In the genomic region with DNA sequence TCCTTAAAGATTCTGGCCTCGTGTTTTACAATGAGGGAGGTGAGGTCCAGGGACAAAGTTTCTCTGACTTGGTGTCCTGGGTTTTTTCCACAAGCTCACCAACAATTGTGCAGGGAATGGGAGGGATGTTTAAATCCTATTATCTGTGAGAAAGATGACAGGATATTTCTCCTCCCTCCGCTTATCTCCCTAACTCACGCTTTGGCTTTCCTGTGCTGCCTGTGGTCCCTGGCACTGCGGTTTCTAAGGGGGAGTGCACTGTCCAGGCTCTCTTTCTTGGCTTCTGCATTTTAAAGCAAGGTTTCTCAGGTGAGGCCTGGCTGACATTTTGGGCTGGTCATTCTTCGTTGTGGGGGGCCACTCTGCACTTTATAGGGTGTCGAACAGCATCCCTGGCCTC, we compare ENCODE assay signal across 2 cellular contexts.
TF ChIP-seq lines count a peak whose summit lies in the region.

No MANE protein-coding gene starts in this region.

TF ChIP-seq in K562, 482 proteins besides CTCF, POLR2A, EP300 and RAD21:
- TF ChIP-seq CREM (IDR thresholded peaks at IDR 0.05; ENCODE audit: low read depth), result 0 out of 2 replicates have a peak, but pooled peaks have one; percentile 7
- TF ChIP-seq, protein P1, sequence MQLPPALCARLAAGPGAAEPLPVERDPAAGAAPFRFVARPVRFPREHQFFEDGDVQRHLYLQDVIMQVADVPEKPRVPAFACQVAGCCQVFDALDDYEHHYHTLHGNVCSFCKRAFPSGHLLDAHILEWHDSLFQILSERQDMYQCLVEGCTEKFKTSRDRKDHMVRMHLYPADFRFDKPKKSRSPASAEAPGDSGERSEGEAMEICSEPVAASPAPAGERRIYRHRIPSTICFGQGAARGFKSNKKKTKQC (CRISPR knock-in tag; IDR thresholded peaks at IDR 0.05), result no peak
- TF ChIP-seq ZNF274 (IDR thresholded peaks at IDR 0.05; ENCODE audit: borderline replicate concordance, low read depth, low read length), result no peak
- TF ChIP-seq TCF3 (CRISPR knock-in tag; IDR thresholded peaks at IDR 0.05), result peak; percentile 49; the same call in 1 of the 2 replicates
- TF ChIP-seq KAT2B (IDR thresholded peaks at IDR 0.05; ENCODE audit: low read depth, low read length), result no peak
- TF ChIP-seq, protein P2, sequence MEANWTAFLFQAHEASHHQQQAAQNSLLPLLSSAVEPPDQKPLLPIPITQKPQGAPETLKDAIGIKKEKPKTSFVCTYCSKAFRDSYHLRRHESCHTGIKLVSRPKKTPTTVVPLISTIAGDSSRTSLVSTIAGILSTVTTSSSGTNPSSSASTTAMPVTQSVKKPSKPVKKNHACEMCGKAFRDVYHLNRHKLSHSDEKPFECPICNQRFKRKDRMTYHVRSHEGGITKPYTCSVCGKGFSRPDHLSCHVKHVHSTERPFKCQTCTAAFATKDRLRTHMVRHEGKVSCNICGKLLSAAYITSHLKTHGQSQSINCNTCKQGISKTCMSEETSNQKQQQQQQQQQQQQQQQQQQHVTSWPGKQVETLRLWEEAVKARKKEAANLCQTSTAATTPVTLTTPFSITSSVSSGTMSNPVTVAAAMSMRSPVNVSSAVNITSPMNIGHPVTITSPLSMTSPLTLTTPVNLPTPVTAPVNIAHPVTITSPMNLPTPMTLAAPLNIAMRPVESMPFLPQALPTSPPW (CRISPR knock-in tag; IDR thresholded peaks at IDR 0.05), result peak; percentile 40; the same call in 1 of the 2 replicates
- 0 out of 2 replicates have a peak, but pooled peaks have one; percentile 29 for TF ChIP-seq CBFA2T3 (IDR thresholded peaks at IDR 0.05)
- TF ChIP-seq KAT7 (CRISPR knock-in tag; IDR thresholded peaks at IDR 0.05; ENCODE audit: borderline replicate concordance), result 0 out of 2 replicates have a peak, but pooled peaks have one; percentile 39
- no peak for TF ChIP-seq KDM4B (IDR thresholded peaks at IDR 0.05; ENCODE audit: borderline replicate concordance in 2 of 2, low read depth in 1 of 2)
- TF ChIP-seq CBFA2T2 (conservative IDR thresholded peaks at IDR 0.05), result 0 out of 2 replicates have a peak, but pooled peaks have one; percentile 4
TF ChIP-seq in K562: peak in this region for 6.

TF ChIP-seq in GM23338, 12 proteins besides CTCF, POLR2A, EP300 and RAD21:
- TF ChIP-seq JUNB (IDR thresholded peaks at IDR 0.05; ENCODE audit: unreplicated experiment), result no peak
- TF ChIP-seq NANOG (IDR thresholded peaks at IDR 0.05; ENCODE audit: borderline replicate concordance), result no peak
- TF ChIP-seq, protein P3, sequence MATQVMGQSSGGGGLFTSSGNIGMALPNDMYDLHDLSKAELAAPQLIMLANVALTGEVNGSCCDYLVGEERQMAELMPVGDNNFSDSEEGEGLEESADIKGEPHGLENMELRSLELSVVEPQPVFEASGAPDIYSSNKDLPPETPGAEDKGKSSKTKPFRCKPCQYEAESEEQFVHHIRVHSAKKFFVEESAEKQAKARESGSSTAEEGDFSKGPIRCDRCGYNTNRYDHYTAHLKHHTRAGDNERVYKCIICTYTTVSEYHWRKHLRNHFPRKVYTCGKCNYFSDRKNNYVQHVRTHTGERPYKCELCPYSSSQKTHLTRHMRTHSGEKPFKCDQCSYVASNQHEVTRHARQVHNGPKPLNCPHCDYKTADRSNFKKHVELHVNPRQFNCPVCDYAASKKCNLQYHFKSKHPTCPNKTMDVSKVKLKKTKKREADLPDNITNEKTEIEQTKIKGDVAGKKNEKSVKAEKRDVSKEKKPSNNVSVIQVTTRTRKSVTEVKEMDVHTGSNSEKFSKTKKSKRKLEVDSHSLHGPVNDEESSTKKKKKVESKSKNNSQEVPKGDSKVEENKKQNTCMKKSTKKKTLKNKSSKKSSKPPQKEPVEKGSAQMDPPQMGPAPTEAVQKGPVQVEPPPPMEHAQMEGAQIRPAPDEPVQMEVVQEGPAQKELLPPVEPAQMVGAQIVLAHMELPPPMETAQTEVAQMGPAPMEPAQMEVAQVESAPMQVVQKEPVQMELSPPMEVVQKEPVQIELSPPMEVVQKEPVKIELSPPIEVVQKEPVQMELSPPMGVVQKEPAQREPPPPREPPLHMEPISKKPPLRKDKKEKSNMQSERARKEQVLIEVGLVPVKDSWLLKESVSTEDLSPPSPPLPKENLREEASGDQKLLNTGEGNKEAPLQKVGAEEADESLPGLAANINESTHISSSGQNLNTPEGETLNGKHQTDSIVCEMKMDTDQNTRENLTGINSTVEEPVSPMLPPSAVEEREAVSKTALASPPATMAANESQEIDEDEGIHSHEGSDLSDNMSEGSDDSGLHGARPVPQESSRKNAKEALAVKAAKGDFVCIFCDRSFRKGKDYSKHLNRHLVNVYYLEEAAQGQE (IDR thresholded peaks at IDR 0.05; ENCODE audit: unreplicated experiment), result no peak
- TF ChIP-seq POLR2AphosphoS5 (IDR thresholded peaks at IDR 0.05; ENCODE audit: low read depth), result no peak
- TF ChIP-seq, protein P4, sequence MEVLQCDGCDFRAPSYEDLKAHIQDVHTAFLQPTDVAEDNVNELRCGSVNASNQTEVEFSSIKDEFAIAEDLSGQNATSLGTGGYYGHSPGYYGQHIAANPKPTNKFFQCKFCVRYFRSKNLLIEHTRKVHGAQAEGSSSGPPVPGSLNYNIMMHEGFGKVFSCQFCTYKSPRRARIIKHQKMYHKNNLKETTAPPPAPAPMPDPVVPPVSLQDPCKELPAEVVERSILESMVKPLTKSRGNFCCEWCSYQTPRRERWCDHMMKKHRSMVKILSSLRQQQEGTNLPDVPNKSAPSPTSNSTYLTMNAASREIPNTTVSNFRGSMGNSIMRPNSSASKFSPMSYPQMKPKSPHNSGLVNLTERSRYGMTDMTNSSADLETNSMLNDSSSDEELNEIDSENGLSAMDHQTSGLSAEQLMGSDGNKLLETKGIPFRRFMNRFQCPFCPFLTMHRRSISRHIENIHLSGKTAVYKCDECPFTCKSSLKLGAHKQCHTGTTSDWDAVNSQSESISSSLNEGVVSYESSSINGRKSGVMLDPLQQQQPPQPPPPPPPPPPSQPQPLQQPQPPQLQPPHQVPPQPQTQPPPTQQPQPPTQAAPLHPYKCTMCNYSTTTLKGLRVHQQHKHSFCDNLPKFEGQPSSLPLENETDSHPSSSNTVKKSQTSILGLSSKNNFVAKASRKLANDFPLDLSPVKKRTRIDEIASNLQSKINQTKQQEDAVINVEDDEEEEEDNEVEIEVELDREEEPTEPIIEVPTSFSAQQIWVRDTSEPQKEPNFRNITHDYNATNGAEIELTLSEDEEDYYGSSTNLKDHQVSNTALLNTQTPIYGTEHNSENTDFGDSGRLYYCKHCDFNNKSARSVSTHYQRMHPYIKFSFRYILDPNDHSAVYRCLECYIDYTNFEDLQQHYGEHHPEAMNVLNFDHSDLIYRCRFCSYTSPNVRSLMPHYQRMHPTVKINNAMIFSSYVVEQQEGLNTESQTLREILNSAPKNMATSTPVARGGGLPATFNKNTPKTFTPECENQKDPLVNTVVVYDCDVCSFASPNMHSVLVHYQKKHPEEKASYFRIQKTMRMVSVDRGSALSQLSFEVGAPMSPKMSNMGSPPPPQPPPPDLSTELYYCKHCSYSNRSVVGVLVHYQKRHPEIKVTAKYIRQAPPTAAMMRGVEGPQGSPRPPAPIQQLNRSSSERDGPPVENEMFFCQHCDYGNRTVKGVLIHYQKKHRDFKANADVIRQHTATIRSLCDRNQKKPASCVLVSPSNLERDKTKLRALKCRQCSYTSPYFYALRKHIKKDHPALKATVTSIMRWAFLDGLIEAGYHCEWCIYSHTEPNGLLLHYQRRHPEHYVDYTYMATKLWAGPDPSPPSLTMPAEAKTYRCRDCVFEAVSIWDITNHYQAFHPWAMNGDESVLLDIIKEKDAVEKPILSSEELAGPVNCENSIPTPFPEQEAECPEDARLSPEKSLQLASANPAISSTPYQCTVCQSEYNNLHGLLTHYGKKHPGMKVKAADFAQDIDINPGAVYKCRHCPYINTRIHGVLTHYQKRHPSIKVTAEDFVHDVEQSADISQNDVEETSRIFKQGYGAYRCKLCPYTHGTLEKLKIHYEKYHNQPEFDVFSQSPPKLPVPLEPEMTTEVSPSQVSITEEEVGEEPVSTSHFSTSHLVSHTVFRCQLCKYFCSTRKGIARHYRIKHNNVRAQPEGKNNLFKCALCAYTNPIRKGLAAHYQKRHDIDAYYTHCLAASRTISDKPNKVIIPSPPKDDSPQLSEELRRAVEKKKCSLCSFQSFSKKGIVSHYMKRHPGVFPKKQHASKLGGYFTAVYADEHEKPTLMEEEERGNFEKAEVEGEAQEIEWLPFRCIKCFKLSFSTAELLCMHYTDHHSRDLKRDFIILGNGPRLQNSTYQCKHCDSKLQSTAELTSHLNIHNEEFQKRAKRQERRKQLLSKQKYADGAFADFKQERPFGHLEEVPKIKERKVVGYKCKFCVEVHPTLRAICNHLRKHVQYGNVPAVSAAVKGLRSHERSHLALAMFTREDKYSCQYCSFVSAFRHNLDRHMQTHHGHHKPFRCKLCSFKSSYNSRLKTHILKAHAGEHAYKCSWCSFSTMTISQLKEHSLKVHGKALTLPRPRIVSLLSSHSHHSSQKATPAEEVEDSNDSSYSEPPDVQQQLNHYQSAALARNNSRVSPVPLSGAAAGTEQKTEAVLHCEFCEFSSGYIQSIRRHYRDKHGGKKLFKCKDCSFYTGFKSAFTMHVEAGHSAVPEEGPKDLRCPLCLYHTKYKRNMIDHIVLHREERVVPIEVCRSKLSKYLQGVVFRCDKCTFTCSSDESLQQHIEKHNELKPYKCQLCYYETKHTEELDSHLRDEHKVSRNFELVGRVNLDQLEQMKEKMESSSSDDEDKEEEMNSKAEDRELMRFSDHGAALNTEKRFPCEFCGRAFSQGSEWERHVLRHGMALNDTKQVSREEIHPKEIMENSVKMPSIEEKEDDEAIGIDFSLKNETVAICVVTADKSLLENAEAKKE (CRISPR knock-in tag; IDR thresholded peaks at IDR 0.05), result no peak
- no peak for TF ChIP-seq STAT1 (IDR thresholded peaks at IDR 0.05; ENCODE audit: unreplicated experiment)
- no peak for TF ChIP-seq CREB1 (CRISPR knock-in tag; IDR thresholded peaks at IDR 0.05; ENCODE audit: low read depth)
- no peak for TF ChIP-seq EZH2 (IDR thresholded peaks at IDR 0.05; ENCODE audit: low read depth, unreplicated experiment)
- TF ChIP-seq ZNF331 (CRISPR knock-in tag; IDR thresholded peaks at IDR 0.05; ENCODE audit: low read depth), result no peak
